In the genomic region with DNA sequence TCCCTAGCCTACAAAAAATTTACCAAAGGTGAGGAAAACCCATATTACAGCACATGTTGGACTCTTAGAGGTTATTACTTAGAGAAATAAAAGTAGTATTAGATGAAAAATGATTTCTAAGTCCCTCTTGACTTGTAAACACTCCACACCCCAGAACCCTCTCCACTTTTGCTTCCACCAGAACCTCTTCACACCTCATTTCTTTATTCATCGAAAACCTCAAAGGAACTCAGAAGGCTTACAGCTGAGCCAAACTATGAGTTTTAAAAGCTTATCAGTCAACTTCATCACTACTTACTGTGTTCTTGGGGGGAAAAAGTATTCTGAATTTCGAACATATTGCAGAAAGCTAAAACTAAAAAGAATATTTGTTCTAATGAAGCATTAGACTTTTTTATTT, we compare ENCODE assay signal across 17 cellular contexts.
DNase-seq lines count a peak whose midpoint lies in the region; ATAC-seq and TF ChIP-seq lines count a peak whose summit lies in the region.
"Had no signal": no experiment of that assay in that cellular context is flagged by ENCODE, and none has a peak within 500 bp of the region (broad histone marks: within the 10 kb centered on the region; RNA-seq: fewer than 3 reads in every experiment).

No MANE protein-coding gene starts in this region.

- CTCF ChIA-PET in activated CD4-positive, alpha-beta T cell treated with anti-CD3 and anti-CD28 coated beads for 36 hours (lab: Charles Lee) = interaction anchor here (0.6 to 1.4 kb wide), 2 partner anchors 16 to 39 kb away, joined by 4 read pairs; no protein-coding TSS in a partner anchor
- CTCF ChIA-PET in activated naive CD4-positive, alpha-beta T cell treated with anti-CD3 and anti-CD28 coated beads, Interleukin-2, amount 10 ng/mL, durations not matched to agents 7 days and 5 days (lab: Charles Lee) = interaction anchor here (1.8 kb wide), 1 partner anchor 17 kb away, joined by 9 read pairs; no protein-coding TSS in a partner anchor
- CTCF ChIA-PET in activated CD8-positive, alpha-beta T cell treated with anti-CD3 and anti-CD28 coated beads for 36 hours (lab: Charles Lee) = interaction anchor here (0.8 to 1.5 kb wide), 2 partner anchors 17 to 27 kb away, joined by 3 to 8 read pairs; no protein-coding TSS in a partner anchor
- CTCF ChIA-PET in naive thymus-derived CD4-positive, alpha-beta T cell (lab: Charles Lee) = no interaction called here

- H3K9me3 Mint-ChIP-seq in activated CD4-positive, alpha-beta T cell treated with anti-CD3 and anti-CD28 coated beads for 36 hours (ENCODE audit: low read depth) = peaks cover 9% of the 10 kb centered on the region
- H3K9me3 Mint-ChIP-seq in activated naive CD4-positive, alpha-beta T cell treated with anti-CD3 and anti-CD28 coated beads, Interleukin-2, amount 10 ng/mL, durations not matched to agents 7 days and 5 days = peaks cover 17% of the 10 kb centered on the region
- peaks cover 5% of the 10 kb centered on the region for H3K9me3 Mint-ChIP-seq in activated CD8-positive, alpha-beta T cell treated with anti-CD3 and anti-CD28 coated beads for 36 hours
- peaks cover 0 to 13% (median 4%) of the 10 kb centered on the region in 11 donors for H3K9me3 Mint-ChIP-seq in naive thymus-derived CD4-positive, alpha-beta T cell

- POLR2A ChIA-PET in activated CD4-positive, alpha-beta T cell treated with anti-CD3 and anti-CD28 coated beads for 36 hours (lab: Charles Lee) = no interaction called here
- POLR2A ChIA-PET in activated CD8-positive, alpha-beta T cell treated with anti-CD3 and anti-CD28 coated beads for 36 hours (lab: Charles Lee) = no interaction called here
- POLR2A ChIA-PET in naive thymus-derived CD4-positive, alpha-beta T cell (lab: Charles Lee) = interaction anchor here (1.4 kb wide), 1 partner anchor 217 kb away, joined by 3 read pairs; no protein-coding TSS in a partner anchor

- no peak overlapping the region for H3K4me3 Mint-ChIP-seq in activated CD4-positive, alpha-beta T cell treated with anti-CD3 and anti-CD28 coated beads for 36 hours
- peak overlapping the region; percentile 39 for H3K4me3 Mint-ChIP-seq in activated naive CD4-positive, alpha-beta T cell treated with anti-CD3 and anti-CD28 coated beads, Interleukin-2, amount 10 ng/mL, durations not matched to agents 7 days and 5 days
- no peak overlapping the region for H3K4me3 Mint-ChIP-seq in activated CD8-positive, alpha-beta T cell treated with anti-CD3 and anti-CD28 coated beads for 36 hours
- H3K4me3 Mint-ChIP-seq in naive thymus-derived CD4-positive, alpha-beta T cell = peak overlapping the region; percentile 12 to 78 (median 68)

- peaks cover 60% of the 10 kb centered on the region for H3K4me1 Mint-ChIP-seq in activated CD4-positive, alpha-beta T cell treated with anti-CD3 and anti-CD28 coated beads for 36 hours
- peaks cover 72% of the 10 kb centered on the region for H3K4me1 Mint-ChIP-seq in activated naive CD4-positive, alpha-beta T cell treated with anti-CD3 and anti-CD28 coated beads, Interleukin-2, amount 10 ng/mL, durations not matched to agents 7 days and 5 days
- peaks cover 50% of the 10 kb centered on the region for H3K4me1 Mint-ChIP-seq in activated CD8-positive, alpha-beta T cell treated with anti-CD3 and anti-CD28 coated beads for 36 hours (ENCODE audit: low read depth)
- peaks cover 27 to 81% (median 78%) of the 10 kb centered on the region in 7 donors for H3K4me1 Mint-ChIP-seq in naive thymus-derived CD4-positive, alpha-beta T cell

- no peak for ATAC-seq in activated CD4-positive, alpha-beta T cell treated with anti-CD3 and anti-CD28 coated beads for 36 hours
- ATAC-seq in activated CD8-positive, alpha-beta T cell treated with anti-CD3 and anti-CD28 coated beads for 36 hours = peak; percentile 36
- ATAC-seq in naive thymus-derived CD4-positive, alpha-beta T cell = no peak
- ATAC-seq: GM12878 had no signal

- peaks cover 0 to 65% of the 10 kb centered on the region in 2 donors for H3K4me1 ChIP-seq in naive thymus-derived CD4-positive, alpha-beta T cell (ENCODE audit: control insufficient read depth in 2 of 2, insufficient read depth in 2 of 2, low read length in 2 of 2)
- H3K4me1 ChIP-seq: HAP-1 had no signal

- H3K36me3 Mint-ChIP-seq in activated CD4-positive, alpha-beta T cell treated with anti-CD3 and anti-CD28 coated beads for 36 hours (ENCODE audit: low read depth) = no peaks in the 10 kb centered on the region
- peaks cover 43% of the 10 kb centered on the region for H3K36me3 Mint-ChIP-seq in activated naive CD4-positive, alpha-beta T cell treated with anti-CD3 and anti-CD28 coated beads, Interleukin-2, amount 10 ng/mL, durations not matched to agents 7 days and 5 days
- H3K36me3 Mint-ChIP-seq in activated CD8-positive, alpha-beta T cell treated with anti-CD3 and anti-CD28 coated beads for 36 hours (ENCODE audit: low read depth) = no peaks in the 10 kb centered on the region
- H3K36me3 Mint-ChIP-seq in naive thymus-derived CD4-positive, alpha-beta T cell = peaks cover 0 to 39% (median 4%) of the 10 kb centered on the region in 5 donors

- H3K27ac ChIP-seq in naive thymus-derived CD4-positive, alpha-beta T cell (ENCODE audit: low read depth, low read length) = peak overlapping the region; percentile 66

- H3K27me3 Mint-ChIP-seq in activated CD4-positive, alpha-beta T cell treated with anti-CD3 and anti-CD28 coated beads for 36 hours = no peaks in the 10 kb centered on the region
- no peaks in the 10 kb centered on the region for H3K27me3 Mint-ChIP-seq in activated naive CD4-positive, alpha-beta T cell treated with anti-CD3 and anti-CD28 coated beads, Interleukin-2, amount 10 ng/mL, durations not matched to agents 7 days and 5 days
- H3K27me3 Mint-ChIP-seq in activated CD8-positive, alpha-beta T cell treated with anti-CD3 and anti-CD28 coated beads for 36 hours = no peaks in the 10 kb centered on the region
- peaks cover 0 to 2% (median 0%) of the 10 kb centered on the region in 5 donors for H3K27me3 Mint-ChIP-seq in naive thymus-derived CD4-positive, alpha-beta T cell

- DNase-seq in activated CD4-positive, alpha-beta T cell treated with anti-CD3 and anti-CD28 coated beads for 36 hours = no peak
- no peak for DNase-seq in activated CD4-positive, alpha-beta T cell treated with anti-CD3 and anti-CD28 coated beads, Interleukin-2, amount 50 U/mL, for 1 hour
- DNase-seq in activated naive CD4-positive, alpha-beta T cell treated with anti-CD3 and anti-CD28 coated beads, Interleukin-2, amount 10 ng/mL, durations not matched to agents 7 days and 5 days = no peak
- DNase-seq in activated naive CD4-positive, alpha-beta T cell treated with anti-CD3 and anti-CD28 coated beads, Interleukin-2, amount 50 U/mL, for 16 hours = no peak
- no peak for DNase-seq in activated CD8-positive, alpha-beta T cell treated with anti-CD3 and anti-CD28 coated beads for 36 hours
- peak in 2 of 9 donors; percentile 11 to 21 for DNase-seq in naive thymus-derived CD4-positive, alpha-beta T cell
- DNase-seq in middle frontal gyrus (ENCODE audit: extremely low spot score, low spot score) (no peak), NCI-H128 (lab: John Stamatoyannopoulos, UW; ENCODE audit: unreplicated experiment) (no peak)
- DNase-seq: GDM1, NCI-H1105, NCI-H187 treated with DMSO at 0.1 percent for 48 hours, NCI-H2171, NCI-H446, NCI-H748 treated with DMSO at 0.1 percent for 48 hours, RPMI8226 had no signal

- TF ChIP-seq CTCF in activated CD8-positive, alpha-beta T cell treated with anti-CD3 and anti-CD28 coated beads for 36 hours (IDR thresholded peaks at IDR 0.05) = no peak

- intact Hi-C loops in activated CD4-positive, alpha-beta T cell treated with anti-CD3 and anti-CD28 coated beads for 36 hours (cut with DNase I, micrococcal nuclease) = no loop called here
- intact Hi-C loops in activated CD8-positive, alpha-beta T cell treated with anti-CD3 and anti-CD28 coated beads for 36 hours (cut with micrococcal nuclease) = no loop called here
- intact Hi-C loops in naive thymus-derived CD4-positive, alpha-beta T cell (cut with micrococcal nuclease) = loop anchor here (5.0 to 10.0 kb wide), 6 partner anchors 39 to 1732 kb away; a partner anchor contains a TSS

- no peaks in the 10 kb centered on the region for H3K27me3 ChIP-seq in naive thymus-derived CD4-positive, alpha-beta T cell (ENCODE audit: control insufficient read depth in 2 of 2, insufficient read depth in 2 of 2, low read length in 2 of 2)

- peak overlapping the region; percentile 27 for H3K27ac Mint-ChIP-seq in activated CD4-positive, alpha-beta T cell treated with anti-CD3 and anti-CD28 coated beads for 36 hours
- H3K27ac Mint-ChIP-seq in activated naive CD4-positive, alpha-beta T cell treated with anti-CD3 and anti-CD28 coated beads, Interleukin-2, amount 10 ng/mL, durations not matched to agents 7 days and 5 days = peak overlapping the region; percentile 89
- peak overlapping the region; percentile 55 for H3K27ac Mint-ChIP-seq in activated CD8-positive, alpha-beta T cell treated with anti-CD3 and anti-CD28 coated beads for 36 hours
- peak overlapping the region; percentile 76 to 96 (median 85) for H3K27ac Mint-ChIP-seq in naive thymus-derived CD4-positive, alpha-beta T cell

- H3K4me3 ChIP-seq in naive thymus-derived CD4-positive, alpha-beta T cell (ENCODE audit: low read length) = no peak overlapping the region
- H3K4me3 ChIP-seq: GM12878, HAP-1 had no signal

- no peaks in the 10 kb centered on the region for H3K9me3 ChIP-seq in naive thymus-derived CD4-positive, alpha-beta T cell (ENCODE audit: control insufficient read depth in 2 of 3, low read length in 3 of 3)
- H3K9me3 ChIP-seq: HAP-1 had no signal

- H3K36me3 ChIP-seq in naive thymus-derived CD4-positive, alpha-beta T cell (ENCODE audit: control insufficient read depth in 2 of 3, insufficient read depth in 3 of 3, low read length in 3 of 3) = no peaks in the 10 kb centered on the region
- H3K36me3 ChIP-seq: HAP-1 had no signal

Comparison
In these comparisons a context has a peak if more than half of its experiments do, and no peak if none do; other contexts are left out.
1. H3K27ac Mint-ChIP-seq: peak in every context shown above with its lines; median percentile 89 in activated naive CD4-positive, alpha-beta T cell treated with anti-CD3 and anti-CD28 coated beads, Interleukin-2, amount 10 ng/mL, durations not matched to agents 7 days and 5 days; 85 in naive thymus-derived CD4-positive, alpha-beta T cell; 55 in activated CD8-positive, alpha-beta T cell treated with anti-CD3 and anti-CD28 coated beads for 36 hours; 27 in activated CD4-positive, alpha-beta T cell treated with anti-CD3 and anti-CD28 coated beads for 36 hours.
2. H3K4me3 Mint-ChIP-seq: peak in activated naive CD4-positive, alpha-beta T cell treated with anti-CD3 and anti-CD28 coated beads, Interleukin-2, amount 10 ng/mL, durations not matched to agents 7 days and 5 days (single experiment) and naive thymus-derived CD4-positive, alpha-beta T cell (10 of 10); none in activated CD4-positive, alpha-beta T cell treated with anti-CD3 and anti-CD28 coated beads for 36 hours (single experiment) and activated CD8-positive, alpha-beta T cell treated with anti-CD3 and anti-CD28 coated beads for 36 hours (single experiment).
3. intact Hi-C loops: an anchor here in naive thymus-derived CD4-positive, alpha-beta T cell (5.0 to 10.0 kb wide); none called in activated CD4-positive, alpha-beta T cell treated with anti-CD3 and anti-CD28 coated beads for 36 hours and activated CD8-positive, alpha-beta T cell treated with anti-CD3 and anti-CD28 coated beads for 36 hours.